8 cellular contexts compared by ENCODE assay signal in genomic region chr1:152189657-152190442, GRCh38. TPM values are rescaled to one million over a fixed set of nuclear protein-coding genes. Genes with fewer than 3 reads are reported as not detected.
DNase-seq lines count a peak whose midpoint lies in the region; ATAC-seq and TF ChIP-seq lines count a peak whose summit lies in the region.

No MANE protein-coding gene starts in this region.

- TF ChIP-seq CTCF in glutamatergic neuron (IDR thresholded peaks at IDR 0.05; ENCODE audit: partially characterized antibody, unreplicated experiment): peak; percentile 79
- TF ChIP-seq CTCF in prostate gland (IDR thresholded peaks at IDR 0.05): peak; percentile 51 to 85 (median 80)
- peak; percentile 60 to 69 (median 64) for TF ChIP-seq CTCF in transverse colon (IDR thresholded peaks at IDR 0.05)

- in situ Hi-C loops in transverse colon (cut with MboI; ENCODE audit: low pct_ligation_motif_present in 1 of 4, low pct_unique_long_range_greater_than_20kb in 1 of 4, low sequenced_read_pairs in 3 of 4): loop anchor here (5.0 to 25.0 kb wide), 6 partner anchors 65 to 272 kb away; no protein-coding TSS in a partner anchor

- H3K27ac Mint-ChIP-seq in activated naive CD4-positive, alpha-beta T cell treated with anti-CD3 and anti-CD28 coated beads for 36 hours: no peak overlapping the region
- H3K27ac Mint-ChIP-seq in glutamatergic neuron (ENCODE audit: unreplicated experiment): peak overlapping the region; percentile 39

- H3K4me3 ChIP-seq in prostate gland: peak overlapping the region in 1 of 2 donors; percentile 45
- H3K4me3 ChIP-seq in transverse colon: peak overlapping the region in 1 of 4 donors; percentile 60

- peak; percentile 93 for DNase-seq in DMS53 treated with DMSO at 0.1 percent for 48 hours (lab: John Stamatoyannopoulos, UW; ENCODE audit: unreplicated experiment)
- peak; percentile 64 for DNase-seq in HuH-7 (ENCODE audit: low spot score)
- DNase-seq in SK-N-DZ (ENCODE audit: low spot score): peak; percentile 16
- peak; percentile 84 for DNase-seq in activated naive CD4-positive, alpha-beta T cell treated with anti-CD3 and anti-CD28 coated beads for 36 hours
- DNase-seq in glutamatergic neuron: peak; percentile 72
- DNase-seq in prostate gland (ENCODE audit: low spot score): peak; percentile 66
- DNase-seq in transverse colon: peak; percentile 50

- H3K27ac ChIP-seq in prostate gland (peak overlapping the region; percentile 53 to 71), transverse colon (peak overlapping the region in 1 of 4 donors; percentile 24)

- peak overlapping the region; percentile 66 for H3K4me3 Mint-ChIP-seq in activated naive CD4-positive, alpha-beta T cell treated with anti-CD3 and anti-CD28 coated beads for 36 hours
- peak overlapping the region; percentile 84 for H3K4me3 Mint-ChIP-seq in glutamatergic neuron (ENCODE audit: unreplicated experiment)

- TF ChIP-seq EP300 in transverse colon (IDR thresholded peaks at IDR 0.05; ENCODE audit: low read depth): no peak

- no peaks in the 10 kb centered on the region for H3K36me3 ChIP-seq in prostate gland
- H3K36me3 ChIP-seq in transverse colon: no peaks in the 10 kb centered on the region

- CTCF ChIA-PET in activated naive CD4-positive, alpha-beta T cell treated with anti-CD3 and anti-CD28 coated beads for 36 hours (lab: Charles Lee): interaction anchor here (0.9 to 10.9 kb wide), 13 partner anchors 9 to 290 kb away, joined by 3 to 266 read pairs (median 5); no protein-coding TSS in a partner anchor

- H3K27me3 Mint-ChIP-seq in activated naive CD4-positive, alpha-beta T cell treated with anti-CD3 and anti-CD28 coated beads for 36 hours (ENCODE audit: low read depth): peaks cover 4% of the 10 kb centered on the region
- H3K27me3 Mint-ChIP-seq in glutamatergic neuron (ENCODE audit: unreplicated experiment): peaks cover 3% of the 10 kb centered on the region

- peaks cover 6% of the 10 kb centered on the region for H3K4me1 Mint-ChIP-seq in activated naive CD4-positive, alpha-beta T cell treated with anti-CD3 and anti-CD28 coated beads for 36 hours (ENCODE audit: low read depth)
- H3K4me1 Mint-ChIP-seq in glutamatergic neuron (ENCODE audit: low read depth, unreplicated experiment): no peaks in the 10 kb centered on the region

- TF ChIP-seq POLR2A in prostate gland (IDR thresholded peaks at IDR 0.05) (no peak), transverse colon (IDR thresholded peaks at IDR 0.05) (no peak)

- no peaks in the 10 kb centered on the region for H3K27me3 ChIP-seq in prostate gland (replicated peaks; ENCODE audit: insufficient read depth)
- peaks cover 6% of the 10 kb centered on the region for H3K27me3 ChIP-seq in transverse colon

- intact Hi-C loops in activated naive CD4-positive, alpha-beta T cell treated with anti-CD3 and anti-CD28 coated beads for 36 hours (cut with micrococcal nuclease): loop anchor here (1.0 to 5.0 kb wide), 5 partner anchors 79 to 342 kb away; no protein-coding TSS in a partner anchor
- intact Hi-C loops in prostate gland (cut with DNase I): loop anchor here (5.0 kb wide), 3 partner anchors 138 to 267 kb away; no protein-coding TSS in a partner anchor
- intact Hi-C loops in transverse colon (cut with DNase I; ENCODE audit: low total_unique reads): loop anchor here (2.0 kb wide), 1 partner anchor 267 kb away; no protein-coding TSS in a partner anchor

- 22% methylated on average over 9 of the region's 9 CpGs for WGBS in prostate gland
- 20 to 30% methylated on average over 6 to 9 of the region's 9 CpGs for WGBS in transverse colon (ENCODE audit: low coverage in 1 of 2), 2 donors

- H3K4me1 ChIP-seq in prostate gland (replicated peaks) (peaks cover 20% of the 10 kb centered on the region), transverse colon (peaks cover 0 to 8% (median 4%) of the 10 kb centered on the region in 4 donors)

- no peaks in the 10 kb centered on the region for H3K9me3 ChIP-seq in prostate gland
- no peaks in the 10 kb centered on the region for H3K9me3 ChIP-seq in transverse colon

- H3K36me3 Mint-ChIP-seq in activated naive CD4-positive, alpha-beta T cell treated with anti-CD3 and anti-CD28 coated beads for 36 hours (ENCODE audit: low read depth): no peaks in the 10 kb centered on the region
- H3K36me3 Mint-ChIP-seq in glutamatergic neuron (ENCODE audit: unreplicated experiment): no peaks in the 10 kb centered on the region

- H3K9me3 Mint-ChIP-seq in activated naive CD4-positive, alpha-beta T cell treated with anti-CD3 and anti-CD28 coated beads for 36 hours: no peaks in the 10 kb centered on the region
- H3K9me3 Mint-ChIP-seq in glutamatergic neuron (ENCODE audit: unreplicated experiment): peaks cover 2% of the 10 kb centered on the region

- no peak for ATAC-seq in GM18858 (IDR thresholded peaks at IDR 0.05; ENCODE audit: unreplicated experiment)

RNA-seq across cellular contexts. Expression of gene RPTN, which starts 30.8 kb away (rescaled TPM):
- not detected in 2 replicates for polyA plus RNA-seq in SK-N-DZ (2014; cell fraction: cytosol; rRNA removed)
- not detected in 2 replicates for polyA plus RNA-seq in SK-N-DZ (2014; cell fraction: nucleus; rRNA removed)
- not detected for total RNA-seq in activated naive CD4-positive, alpha-beta T cell treated with anti-CD3 and anti-CD28 coated beads for 36 hours
- total RNA-seq in glutamatergic neuron (ENCODE audit: unreplicated experiment) (not detected), prostate gland (not detected), transverse colon (not detected)

RNA-seq across cellular contexts. Expression of gene HRNR, which starts 34.1 kb away (rescaled TPM):
- polyA plus RNA-seq in SK-N-DZ (2014; cell fraction: cytosol; rRNA removed): not detected in 2 replicates
- not detected in 2 replicates for polyA plus RNA-seq in SK-N-DZ (2014; cell fraction: nucleus; rRNA removed)
- total RNA-seq in activated naive CD4-positive, alpha-beta T cell treated with anti-CD3 and anti-CD28 coated beads for 36 hours: not detected
- total RNA-seq in glutamatergic neuron (ENCODE audit: unreplicated experiment) (not detected), prostate gland (under 1 TPM in 1 of 2 donors, not detected in 1; 0.06 TPM), transverse colon (not detected)

Comparison
In these comparisons a context has a peak if more than half of its experiments do, and no peak if none do; other contexts are left out.
1. DNase-seq: peak in every context shown above with its lines; median percentile 93 in DMS53 treated with DMSO at 0.1 percent for 48 hours; 84 in activated naive CD4-positive, alpha-beta T cell treated with anti-CD3 and anti-CD28 coated beads for 36 hours; 72 in glutamatergic neuron; 66 in prostate gland; 64 in HuH-7; 50 in transverse colon; 16 in SK-N-DZ.